2 cellular contexts compared by ENCODE assay signal in the genomic region with DNA sequence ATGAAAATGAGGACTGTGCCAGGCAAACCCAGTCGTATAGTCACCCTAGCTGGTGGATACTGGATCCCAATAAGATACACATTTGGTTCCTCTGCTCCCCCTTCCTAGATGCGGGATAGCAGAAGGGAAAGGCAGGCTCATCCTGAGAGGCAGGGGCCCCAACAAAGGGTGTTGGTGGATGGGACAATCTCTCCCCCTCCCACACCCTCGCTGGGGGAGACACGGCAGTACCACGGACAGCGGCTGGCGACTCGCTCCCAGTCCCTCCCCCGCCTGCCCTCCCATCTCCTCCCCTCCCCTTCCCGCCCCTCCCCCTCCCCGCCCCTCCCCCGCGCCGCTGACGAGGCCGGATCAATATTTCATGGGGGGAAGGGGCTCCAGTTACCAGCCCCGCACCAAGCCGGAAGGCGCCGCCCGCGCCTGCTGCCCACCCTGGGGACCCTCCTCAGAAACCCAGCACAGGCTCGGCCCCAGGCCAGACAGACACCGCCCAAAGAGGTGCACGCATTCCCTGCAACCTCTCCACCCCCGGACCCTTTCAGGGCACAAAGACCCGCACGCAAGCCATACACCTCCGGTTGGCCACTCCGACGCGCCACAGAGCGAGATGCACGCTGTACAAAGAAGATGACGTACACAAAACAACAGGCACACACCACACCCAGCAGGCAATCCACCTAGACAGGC.
A peak's percentile ranks its signal among the peaks of the same experiment; 100 is the strongest.
TF ChIP-seq lines count a peak whose summit lies in the region.

No MANE protein-coding gene starts in this region.

TF ChIP-seq in SK-N-SH, 30 proteins besides CTCF, POLR2A, EP300 and RAD21 (continued from another document):
- TF ChIP-seq REST (IDR thresholded peaks at IDR 0.05; ENCODE audit: low read depth, low read length): peak; percentile 92

TF ChIP-seq in SK-N-SH treated with all-trans-retinoic acid at 6 μM for 48 hours, 23 proteins besides CTCF, POLR2A, EP300 and RAD21 (continued from another document):
- TF ChIP-seq TSHZ2 (CRISPR knock-in tag; IDR thresholded peaks at IDR 0.05): no peak
- no peak for TF ChIP-seq SNAI2 (CRISPR knock-in tag; IDR thresholded peaks at IDR 0.05)
- no peak for TF ChIP-seq BACH2 (CRISPR knock-in tag; IDR thresholded peaks at IDR 0.05; ENCODE audit: borderline replicate concordance)
- TF ChIP-seq PPARA (CRISPR knock-in tag; IDR thresholded peaks at IDR 0.05; ENCODE audit: borderline replicate concordance): no peak
- no peak for TF ChIP-seq TCF4 (CRISPR knock-in tag; IDR thresholded peaks at IDR 0.05; ENCODE audit: borderline replicate concordance)
- TF ChIP-seq CREB5 (CRISPR knock-in tag; IDR thresholded peaks at IDR 0.05; ENCODE audit: low read depth): no peak
- no peak for TF ChIP-seq ISL1 (CRISPR knock-in tag; IDR thresholded peaks at IDR 0.05)
